8 cellular contexts compared by ENCODE assay signal in genomic region chr3:149009732-149010131, GRCh38.
A peak's percentile ranks its signal among the peaks of the same experiment; 100 is the strongest.
DNase-seq lines count a peak whose midpoint lies in the region; ATAC-seq lines count a peak whose summit lies in the region.

No MANE protein-coding gene starts in this region.

- no peaks in the 10 kb centered on the region for H3K27me3 ChIP-seq in BLaER1 treated with 17β-estradiol and CSF1 and Interleukin-3, amounts not matched to agents 10 nM and 100 nM
- H3K27me3 ChIP-seq in HAP-1 (ENCODE audit: low read depth): no peaks in the 10 kb centered on the region

- H3K4me1 ChIP-seq in BLaER1 treated with 17β-estradiol and CSF1 and Interleukin-3, amounts not matched to agents 10 nM and 100 nM: peaks cover 0 to 14% (median 12%) of the 10 kb centered on the region in 10 experiments; a peak in 18 of 20 replicates
- H3K4me1 ChIP-seq in HAP-1: peaks cover 11% of the 10 kb centered on the region

- peaks cover 69 to 96% (median 84%) of the 10 kb centered on the region in 11 experiments for H3K36me3 ChIP-seq in BLaER1 treated with 17β-estradiol and CSF1 and Interleukin-3, amounts not matched to agents 10 nM and 100 nM
- peaks cover 29% of the 10 kb centered on the region for H3K36me3 ChIP-seq in HAP-1 (replicated peaks)

- no peak overlapping the region for H3K9ac ChIP-seq in BLaER1 treated with 17β-estradiol and CSF1 and Interleukin-3, amounts not matched to agents 10 nM and 100 nM

- ATAC-seq in GM19351 (IDR thresholded peaks at IDR 0.05; ENCODE audit: unreplicated experiment): peak; percentile 98
- ATAC-seq in HG03457 (IDR thresholded peaks at IDR 0.05; ENCODE audit: unreplicated experiment): peak; percentile 84

- H4K20me1 ChIP-seq in BLaER1 treated with 17β-estradiol and CSF1 and Interleukin-3, amounts not matched to agents 10 nM and 100 nM: peaks cover 0 to 7% (median 0%) of the 10 kb centered on the region in 11 experiments; a peak in 8 of 22 replicates

- no peak overlapping the region for H3K4me3 ChIP-seq in BLaER1 treated with 17β-estradiol and CSF1 and Interleukin-3, amounts not matched to agents 10 nM and 100 nM
- H3K4me3 ChIP-seq in HAP-1: no peak overlapping the region

- in situ Hi-C loops in HAP-1 (cut with MboI; ENCODE audit: low sequenced_read_pairs): no loop called here

- H3K4me2 ChIP-seq in BLaER1 treated with 17β-estradiol and CSF1 and Interleukin-3, amounts not matched to agents 10 nM and 100 nM: peak overlapping the region in 10 of 11 experiments; percentile 7 to 64 (median 52); a peak in 15 of 22 replicates

- no peaks in the 10 kb centered on the region for H3K9me3 ChIP-seq in BLaER1 treated with 17β-estradiol and CSF1 and Interleukin-3, amounts not matched to agents 10 nM and 100 nM (replicated peaks in 1 of 11)
- no peaks in the 10 kb centered on the region for H3K9me3 ChIP-seq in HAP-1

- peak overlapping the region in 2 of 11 experiments; percentile 0 to 35; a peak in 2 of 22 replicates for H3K27ac ChIP-seq in BLaER1 treated with 17β-estradiol and CSF1 and Interleukin-3, amounts not matched to agents 10 nM and 100 nM

- peak; percentile 61 for DNase-seq in central memory CD4-positive, alpha-beta T cell
- DNase-seq in iPS-NIHi11 (ENCODE audit: low spot score): no peak
- no peak for DNase-seq in HAP-1 (ENCODE audit: low spot score in 2 of 2)
- DNase-seq in NOMO-1 treated with dmso at 0.1 percent for 144 hours (lab: John Stamatoyannopoulos, UW; ENCODE audit: unreplicated experiment): no peak
- DNase-seq in D341Med (ENCODE audit: low spot score): no peak
